ENCODE assay signal across 22 cellular contexts in genomic region chr10:42880255-42880620, GRCh38.
DNase-seq lines count a peak whose midpoint lies in the region; ATAC-seq, FAIRE-seq and TF ChIP-seq lines count a peak whose summit lies in the region.
"Had no signal": no experiment of that assay in that cellular context is flagged by ENCODE, and none has a peak within 500 bp of the region (broad histone marks: within the 10 kb centered on the region; RNA-seq: fewer than 3 reads in every experiment).

No MANE protein-coding gene starts in this region.

- 87% methylated on average over 16 of the region's 16 CpGs for WGBS in suprapubic skin
- 94 to 97% methylated on average over 4 to 16 of the region's 16 CpGs for WGBS in endodermal cell (ENCODE audit: insufficient coverage in 1 of 2, insufficient read length in 1 of 2), 2 experiments

- no peak overlapping the region for H3K27ac Mint-ChIP-seq in stimulated activated naive CD8-positive, alpha-beta T cell treated with anti-CD3 and anti-CD28 coated beads, Interleukin-15, amount 100 ng/mL, for 72 hours
- H3K27ac Mint-ChIP-seq in WTC11 (no peak overlapping the region), endodermal cell (no peak overlapping the region)
- H3K27ac Mint-ChIP-seq: CD4-positive, CD25-positive, alpha-beta regulatory T cell; CD8-positive, alpha-beta T cell had no signal

- H3K27me3 Mint-ChIP-seq in stimulated activated naive CD8-positive, alpha-beta T cell treated with anti-CD3 and anti-CD28 coated beads, Interleukin-15, amount 100 ng/mL, for 72 hours = no peaks in the 10 kb centered on the region
- peaks cover 7% of the 10 kb centered on the region for H3K27me3 Mint-ChIP-seq in WTC11 (ENCODE audit: low read depth)
- peaks cover 2% of the 10 kb centered on the region for H3K27me3 Mint-ChIP-seq in endodermal cell (ENCODE audit: insufficient read depth)
- H3K27me3 Mint-ChIP-seq: CD4-positive, CD25-positive, alpha-beta regulatory T cell had no signal

- CTCF ChIA-PET in WTC11 (lab: Charles Lee) = interaction anchor here (1.1 kb wide), 1 partner anchor 202 kb away, joined by 3 read pairs; no protein-coding TSS in a partner anchor

- peaks cover 10 to 15% of the 10 kb centered on the region in 2 donors for H3K9me3 Mint-ChIP-seq in stimulated activated naive CD8-positive, alpha-beta T cell treated with anti-CD3 and anti-CD28 coated beads, Interleukin-15, amount 100 ng/mL, for 72 hours
- H3K9me3 Mint-ChIP-seq in WTC11 (peaks cover 21% of the 10 kb centered on the region), endodermal cell (peaks cover 19% of the 10 kb centered on the region)

- H3K36me3 Mint-ChIP-seq in WTC11 = peaks cover 18% of the 10 kb centered on the region
- H3K36me3 Mint-ChIP-seq in endodermal cell (ENCODE audit: low read depth) = peaks cover 4% of the 10 kb centered on the region
- H3K36me3 Mint-ChIP-seq: CD4-positive, CD25-positive, alpha-beta regulatory T cell; CD8-positive, alpha-beta T cell had no signal

- intact Hi-C loops in kidney (cut with DNase I) = no loop called here

- ATAC-seq in stimulated activated naive CD8-positive, alpha-beta T cell treated with anti-CD3 and anti-CD28 coated beads, Interleukin-15, amount 100 ng/mL, for 72 hours = peak; percentile 29
- no peak for ATAC-seq in stimulated activated naive CD8-positive, alpha-beta T cell treated with anti-CD3 and anti-CD28 coated beads, Interleukin-15, Interleukin-2, amounts not matched to agents 100 U/mL and 50 U/mL, for 24 hours
- ATAC-seq in WTC11 (no peak), GM18858 (IDR thresholded peaks at IDR 0.05; ENCODE audit: unreplicated experiment) (no peak)
- ATAC-seq: A549; CD8-positive, alpha-beta T cell had no signal

- no peak for DNase-seq in stimulated activated naive CD8-positive, alpha-beta T cell treated with anti-CD3 and anti-CD28 coated beads, Interleukin-15, amount 100 ng/mL, for 72 hours
- no peak for DNase-seq in stimulated activated naive CD8-positive, alpha-beta T cell treated with anti-CD3 and anti-CD28 coated beads, Interleukin-15, Interleukin-2, amounts not matched to agents 100 U/mL and 50 U/mL, for 24 hours
- no peak for DNase-seq in WTC11 (ENCODE audit: low spot score)
- DNase-seq in kidney = peak; percentile 62
- no peak for DNase-seq in urothelium cell line (ENCODE audit: low spot score)
- DNase-seq in suprapubic skin (ENCODE audit: low spot score in 2 of 2) = no peak
- DNase-seq in endodermal cell = no peak
- DNase-seq: 8988T; ACHN; AML-193; BE2C; Caco-2; CD4-positive, CD25-positive, alpha-beta regulatory T cell; DMS153; DND-41; GOT3; HCEC 1CT had no signal

- no peak for TF ChIP-seq EP300 in suprapubic skin (IDR thresholded peaks at IDR 0.05)

- peaks cover 0 to 3% of the 10 kb centered on the region in 2 donors for H3K4me1 ChIP-seq in kidney (ENCODE audit: control insufficient read depth in 1 of 2, insufficient read depth in 1 of 2, low read depth in 1 of 2, low read length in 2 of 2)
- H3K4me1 ChIP-seq in suprapubic skin = no peaks in the 10 kb centered on the region
- no peaks in the 10 kb centered on the region for H3K4me1 ChIP-seq in endodermal cell (ENCODE audit: control insufficient read depth, insufficient read depth, low read length)
- H3K4me1 ChIP-seq: Caco-2 had no signal

- H3K36me3 ChIP-seq in kidney (ENCODE audit: control insufficient read depth in 1 of 2, insufficient read depth in 2 of 2, low read length in 2 of 2) (no peaks in the 10 kb centered on the region), suprapubic skin (no peaks in the 10 kb centered on the region), endodermal cell (ENCODE audit: control insufficient read depth, insufficient read depth, low read length) (no peaks in the 10 kb centered on the region)
- H3K36me3 ChIP-seq: BE2C had no signal

- H3K4me3 ChIP-seq in kidney (ENCODE audit: low read length in 2 of 2) (no peak overlapping the region), suprapubic skin (no peak overlapping the region), endodermal cell (ENCODE audit: low read length) (no peak overlapping the region)
- H3K4me3 ChIP-seq: A549 had no signal

- TF ChIP-seq CTCF in WTC11 (IDR thresholded peaks at IDR 0.05) = no peak
- TF ChIP-seq CTCF in kidney (IDR thresholded peaks at IDR 0.05; ENCODE audit: borderline replicate concordance, extremely low read depth, insufficient read depth) = no peak
- TF ChIP-seq CTCF in suprapubic skin (IDR thresholded peaks at IDR 0.05) = no peak
- no peak for TF ChIP-seq CTCF in endodermal cell (conservative IDR thresholded peaks at IDR 0.05)

- H3K9me3 ChIP-seq in kidney (ENCODE audit: control insufficient read depth in 1 of 2, low read length in 2 of 2) = peaks cover 3 to 12% of the 10 kb centered on the region in 2 donors
- H3K9me3 ChIP-seq in suprapubic skin = no peaks in the 10 kb centered on the region
- peaks cover 5% of the 10 kb centered on the region for H3K9me3 ChIP-seq in endodermal cell (ENCODE audit: control insufficient read depth, low read length)
- H3K9me3 ChIP-seq: A549, BE2C had no signal

- H3K27ac ChIP-seq in kidney (ENCODE audit: low read depth in 2 of 2, low read length in 2 of 2) = no peak overlapping the region
- no peak overlapping the region for H3K27ac ChIP-seq in suprapubic skin
- no peak overlapping the region for H3K27ac ChIP-seq in endodermal cell (ENCODE audit: low read depth, low read length)
- H3K27ac ChIP-seq: A549, C4-2B had no signal

- peaks cover 9% of the 10 kb centered on the region for H3K27me3 ChIP-seq in suprapubic skin
- no peaks in the 10 kb centered on the region for H3K27me3 ChIP-seq in endodermal cell (ENCODE audit: control insufficient read depth, insufficient read depth, low read length, poor library complexity, severe bottlenecking)
- H3K27me3 ChIP-seq: BE2C had no signal

- no peak for FAIRE-seq in kidney (lab: Jason Lieb, UNC)
- peak; percentile 89 for FAIRE-seq in urothelium cell line (lab: Jason Lieb, UNC)
- FAIRE-seq: A549, G401.6 had no signal

- POLR2A ChIA-PET in WTC11 (lab: Charles Lee) = no interaction called here

- H3K9ac ChIP-seq in kidney (ENCODE audit: low read length in 2 of 2) (no peak overlapping the region), endodermal cell (ENCODE audit: extremely low read depth, low read length, poor library complexity, severe bottlenecking) (no peak overlapping the region)

- no peaks in the 10 kb centered on the region for H3K4me1 Mint-ChIP-seq in stimulated activated naive CD8-positive, alpha-beta T cell treated with anti-CD3 and anti-CD28 coated beads, Interleukin-15, amount 100 ng/mL, for 72 hours
- H3K4me1 Mint-ChIP-seq in WTC11 (peaks cover 13% of the 10 kb centered on the region), endodermal cell (no peaks in the 10 kb centered on the region)
- H3K4me1 Mint-ChIP-seq: CD4-positive, CD25-positive, alpha-beta regulatory T cell had no signal

- TF ChIP-seq POLR2A in suprapubic skin (IDR thresholded peaks at IDR 0.05) = no peak

- H3K4me3 Mint-ChIP-seq in stimulated activated naive CD8-positive, alpha-beta T cell treated with anti-CD3 and anti-CD28 coated beads, Interleukin-15, amount 100 ng/mL, for 72 hours = no peak overlapping the region
- H3K4me3 Mint-ChIP-seq in WTC11 (no peak overlapping the region), endodermal cell (no peak overlapping the region)
- H3K4me3 Mint-ChIP-seq: CD4-positive, CD25-positive, alpha-beta regulatory T cell; CD8-positive, alpha-beta T cell had no signal

TF ChIP-seq in WTC11, 78 proteins besides CTCF, POLR2A, EP300 and RAD21:
- TF ChIP-seq, protein P1, sequence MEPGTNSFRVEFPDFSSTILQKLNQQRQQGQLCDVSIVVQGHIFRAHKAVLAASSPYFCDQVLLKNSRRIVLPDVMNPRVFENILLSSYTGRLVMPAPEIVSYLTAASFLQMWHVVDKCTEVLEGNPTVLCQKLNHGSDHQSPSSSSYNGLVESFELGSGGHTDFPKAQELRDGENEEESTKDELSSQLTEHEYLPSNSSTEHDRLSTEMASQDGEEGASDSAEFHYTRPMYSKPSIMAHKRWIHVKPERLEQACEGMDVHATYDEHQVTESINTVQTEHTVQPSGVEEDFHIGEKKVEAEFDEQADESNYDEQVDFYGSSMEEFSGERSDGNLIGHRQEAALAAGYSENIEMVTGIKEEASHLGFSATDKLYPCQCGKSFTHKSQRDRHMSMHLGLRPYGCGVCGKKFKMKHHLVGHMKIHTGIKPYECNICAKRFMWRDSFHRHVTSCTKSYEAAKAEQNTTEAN (CRISPR knock-in tag; IDR thresholded peaks at IDR 0.05) = 0 out of 2 replicates have a peak, but pooled peaks have one; percentile 19
- no peak for TF ChIP-seq ZBTB21 (CRISPR knock-in tag; IDR thresholded peaks at IDR 0.05; ENCODE audit: borderline replicate concordance)
